ENCODE assay signal across 12 cellular contexts in the genomic region with DNA sequence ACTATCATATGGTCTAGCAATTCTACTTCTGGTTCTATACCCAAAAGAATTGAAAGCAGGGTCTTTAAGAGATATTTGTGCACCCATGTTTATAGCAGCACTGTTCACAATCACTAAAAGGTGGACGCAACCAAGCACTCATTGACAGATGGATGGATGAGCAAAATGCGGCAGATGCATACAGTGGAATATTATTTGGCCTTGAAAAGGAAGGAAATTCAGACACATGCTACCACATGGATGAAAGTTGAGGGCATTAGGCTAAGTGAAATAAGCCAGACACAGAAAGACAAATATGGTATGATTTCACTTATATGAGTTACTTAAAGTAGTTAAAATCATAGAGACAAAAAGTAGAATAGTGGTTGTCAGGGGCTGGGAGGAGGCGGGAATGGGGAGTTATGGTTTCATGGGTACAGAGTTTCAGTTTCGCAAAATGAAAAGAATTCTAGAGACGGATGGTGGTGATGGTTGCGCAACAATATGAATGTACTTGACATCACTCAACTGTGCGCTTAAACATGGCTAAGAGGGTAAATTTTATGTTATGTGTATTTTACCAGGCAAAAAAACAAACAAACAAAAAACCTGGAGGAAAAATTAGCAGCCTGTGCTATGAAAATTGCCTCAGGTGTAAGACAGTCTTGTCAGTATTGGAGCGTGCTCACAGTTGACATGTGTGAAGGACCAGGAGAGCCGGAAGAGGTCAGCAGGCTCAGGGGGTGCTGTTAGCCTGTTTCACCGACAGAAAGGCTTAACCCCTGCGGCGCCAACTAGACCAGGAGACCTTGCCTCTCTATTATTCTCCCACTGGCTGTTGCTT. TPM values are rescaled to one million over a fixed set of nuclear protein-coding genes. Genes with fewer than 3 reads are reported as not detected.
A peak's percentile ranks its signal among the peaks of the same experiment; 100 is the strongest.
DNase-seq lines count a peak whose midpoint lies in the region; ATAC-seq and TF ChIP-seq lines count a peak whose summit lies in the region.
"Had no signal": no experiment of that assay in that cellular context is flagged by ENCODE, and none has a peak within 500 bp of the region (broad histone marks: within the 10 kb centered on the region; RNA-seq: fewer than 3 reads in every experiment).

No MANE protein-coding gene starts in this region.

- peaks cover 7% of the 10 kb centered on the region for H3K36me3 Mint-ChIP-seq in activated naive CD4-positive, alpha-beta T cell treated with anti-CD3 and anti-CD28 coated beads, Interleukin-2, amount 50 U/mL, for 24 hours
- no peaks in the 10 kb centered on the region for H3K36me3 Mint-ChIP-seq in neural progenitor cell

- peak; percentile 12 for DNase-seq in DMS53 (lab: John Stamatoyannopoulos, UW)
- DNase-seq in DMS53 treated with DMSO at 0.1 percent for 48 hours (lab: John Stamatoyannopoulos, UW; ENCODE audit: unreplicated experiment), result no peak
- peak; percentile 42 for DNase-seq in NCI-H2227 (lab: John Stamatoyannopoulos, UW; ENCODE audit: unreplicated experiment)
- DNase-seq in neural progenitor cell (ENCODE audit: low spot score), result peak; percentile 50
- DNase-seq in HUDEP-2 (lab: John Stamatoyannopoulos, UW; ENCODE audit: unreplicated experiment in 76 of 76), result no peak
- DNase-seq in NCI-H345 (lab: John Stamatoyannopoulos, UW), result no peak
- DNase-seq: caudate nucleus, DMS153 had no signal

- H3K9me3 Mint-ChIP-seq in activated naive CD4-positive, alpha-beta T cell treated with anti-CD3 and anti-CD28 coated beads, Interleukin-2, amount 50 U/mL, for 24 hours, result no peaks in the 10 kb centered on the region
- H3K9me3 Mint-ChIP-seq in neural progenitor cell, result no peaks in the 10 kb centered on the region

- H3K27ac Mint-ChIP-seq in activated naive CD4-positive, alpha-beta T cell treated with anti-CD3 and anti-CD28 coated beads, Interleukin-2, amount 50 U/mL, for 24 hours, result peak overlapping the region; percentile 100
- H3K27ac Mint-ChIP-seq in neural progenitor cell, result peak overlapping the region; percentile 96

- H3K79me2 ChIP-seq in neural progenitor cell (ENCODE audit: low read depth), result no peaks in the 10 kb centered on the region

- TF ChIP-seq CTCF in neural progenitor cell (IDR thresholded peaks at IDR 0.05), result no peak

- H4K20me1 ChIP-seq in neural progenitor cell (ENCODE audit: low read depth), result no peaks in the 10 kb centered on the region

- no peaks in the 10 kb centered on the region for H3K27me3 ChIP-seq in neural progenitor cell

- H3K27me3 Mint-ChIP-seq in activated naive CD4-positive, alpha-beta T cell treated with anti-CD3 and anti-CD28 coated beads, Interleukin-2, amount 50 U/mL, for 24 hours, result no peaks in the 10 kb centered on the region
- peaks cover 12% of the 10 kb centered on the region for H3K27me3 Mint-ChIP-seq in neural progenitor cell (ENCODE audit: insufficient read depth, low read depth)

- peak overlapping the region; percentile 85 for H2AFZ ChIP-seq in neural progenitor cell (replicated peaks)

- H3K4me1 Mint-ChIP-seq in activated naive CD4-positive, alpha-beta T cell treated with anti-CD3 and anti-CD28 coated beads, Interleukin-2, amount 50 U/mL, for 24 hours, result peaks cover 99% of the 10 kb centered on the region
- peaks cover 72% of the 10 kb centered on the region for H3K4me1 Mint-ChIP-seq in neural progenitor cell

- H3K9ac ChIP-seq in neural progenitor cell, result no peak overlapping the region

- H3K4me1 ChIP-seq in neural progenitor cell, result peaks cover 39% of the 10 kb centered on the region

- H3K4me3 ChIP-seq in neural progenitor cell, result no peak overlapping the region

- peak overlapping the region; percentile 57 for H3K4me2 ChIP-seq in neural progenitor cell

- H3K27ac ChIP-seq in neural progenitor cell, result no peak overlapping the region
- H3K27ac ChIP-seq: 22Rv1 had no signal

- peaks cover 53% of the 10 kb centered on the region for H3F3A ChIP-seq in neural progenitor cell (ENCODE audit: low read depth)

- H3K9me3 ChIP-seq in neural progenitor cell (ENCODE audit: low read depth), result no peaks in the 10 kb centered on the region

- H3K4me3 Mint-ChIP-seq in activated naive CD4-positive, alpha-beta T cell treated with anti-CD3 and anti-CD28 coated beads, Interleukin-2, amount 50 U/mL, for 24 hours, result peak overlapping the region; percentile 85
- H3K4me3 Mint-ChIP-seq in neural progenitor cell, result peak overlapping the region; percentile 14

- no peaks in the 10 kb centered on the region for H3K36me3 ChIP-seq in neural progenitor cell

- no peak for ATAC-seq in GM21381 (IDR thresholded peaks at IDR 0.05; ENCODE audit: unreplicated experiment)

RNA-seq across cellular contexts. Expression of gene CD247, which starts 26.5 kb away (rescaled TPM):
- total RNA-seq in neural progenitor cell (ENCODE audit: low replicate concordance), result 1.3 and 1.5 TPM in 2 replicates
- total RNA-seq: RPMI7951 had no signal

Comparison
In these comparisons a context has a peak if more than half of its experiments do, and no peak if none do; other contexts are left out.
1. DNase-seq: peak in DMS53 (single experiment), NCI-H2227 (single experiment) and neural progenitor cell (single experiment); none in DMS53 treated with DMSO at 0.1 percent for 48 hours (single experiment), HUDEP-2 (0 of 76) and NCI-H345 (single experiment).